ENCODE assay signal across 1 cellular context in genomic region chr6:136446579-136447182, GRCh38.
TF ChIP-seq lines count a peak whose summit lies in the region.

No MANE protein-coding gene starts in this region.

TF ChIP-seq in WTC11, 78 proteins besides CTCF, POLR2A, EP300 and RAD21 (continued from another document):
- no peak for TF ChIP-seq ARID4B (CRISPR knock-in tag; IDR thresholded peaks at IDR 0.05; ENCODE audit: borderline replicate concordance)
- TF ChIP-seq ZNF138 (CRISPR knock-in tag; conservative IDR thresholded peaks at IDR 0.05): no peak
- no peak for TF ChIP-seq OVOL2 (CRISPR knock-in tag; IDR thresholded peaks at IDR 0.05; ENCODE audit: borderline replicate concordance)
- TF ChIP-seq, protein P1, sequence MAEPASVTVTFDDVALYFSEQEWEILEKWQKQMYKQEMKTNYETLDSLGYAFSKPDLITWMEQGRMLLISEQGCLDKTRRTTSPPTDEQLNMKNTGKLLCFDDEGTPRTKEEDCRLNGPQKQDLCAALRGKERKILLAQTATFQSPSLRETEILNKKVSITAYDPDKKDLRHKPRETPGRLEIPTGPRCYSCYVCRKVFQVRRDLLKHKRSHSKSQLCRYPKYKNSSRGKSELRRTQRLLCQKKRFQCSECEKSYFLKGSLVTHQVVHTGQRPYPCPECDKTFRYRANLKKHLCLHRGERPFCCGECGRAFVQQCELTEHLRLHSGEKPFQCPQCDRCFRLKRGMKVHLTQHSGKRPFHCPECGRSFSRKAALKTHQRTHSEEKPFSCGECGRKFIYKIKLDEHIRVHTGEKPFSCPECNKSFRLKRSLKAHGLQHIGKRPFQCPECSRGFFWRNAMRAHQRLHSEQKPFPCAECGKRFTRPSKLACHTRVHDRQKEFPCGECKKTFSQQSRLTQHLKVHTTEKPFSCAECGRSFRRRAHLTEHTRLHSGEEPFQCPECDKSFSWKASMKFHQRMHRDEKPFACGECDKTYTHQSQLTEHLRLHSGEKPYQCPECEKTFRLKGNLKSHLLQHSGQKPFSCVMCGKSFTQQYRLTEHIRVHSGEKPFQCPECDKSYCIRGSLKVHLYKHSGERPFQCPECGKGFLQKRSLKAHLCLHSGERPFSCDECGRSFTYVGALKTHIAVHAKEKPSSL (CRISPR knock-in tag; conservative IDR thresholded peaks at IDR 0.05): no peak
- no peak for TF ChIP-seq PRRX2 (CRISPR knock-in tag; IDR thresholded peaks at IDR 0.05)
- TF ChIP-seq, protein P2, sequence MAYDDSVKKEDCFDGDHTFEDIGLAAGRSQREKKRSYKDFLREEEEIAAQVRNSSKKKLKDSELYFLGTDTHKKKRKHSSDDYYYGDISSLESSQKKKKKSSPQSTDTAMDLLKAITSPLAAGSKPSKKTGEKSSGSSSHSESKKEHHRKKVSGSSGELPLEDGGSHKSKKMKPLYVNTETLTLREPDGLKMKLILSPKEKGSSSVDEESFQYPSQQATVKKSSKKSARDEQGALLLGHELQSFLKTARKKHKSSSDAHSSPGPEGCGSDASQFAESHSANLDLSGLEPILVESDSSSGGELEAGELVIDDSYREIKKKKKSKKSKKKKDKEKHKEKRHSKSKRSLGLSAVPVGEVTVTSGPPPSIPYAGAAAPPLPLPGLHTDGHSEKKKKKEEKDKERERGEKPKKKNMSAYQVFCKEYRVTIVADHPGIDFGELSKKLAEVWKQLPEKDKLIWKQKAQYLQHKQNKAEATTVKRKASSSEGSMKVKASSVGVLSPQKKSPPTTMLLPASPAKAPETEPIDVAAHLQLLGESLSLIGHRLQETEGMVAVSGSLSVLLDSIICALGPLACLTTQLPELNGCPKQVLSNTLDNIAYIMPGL (CRISPR knock-in tag; IDR thresholded peaks at IDR 0.05): no peak
